In the genomic region with DNA sequence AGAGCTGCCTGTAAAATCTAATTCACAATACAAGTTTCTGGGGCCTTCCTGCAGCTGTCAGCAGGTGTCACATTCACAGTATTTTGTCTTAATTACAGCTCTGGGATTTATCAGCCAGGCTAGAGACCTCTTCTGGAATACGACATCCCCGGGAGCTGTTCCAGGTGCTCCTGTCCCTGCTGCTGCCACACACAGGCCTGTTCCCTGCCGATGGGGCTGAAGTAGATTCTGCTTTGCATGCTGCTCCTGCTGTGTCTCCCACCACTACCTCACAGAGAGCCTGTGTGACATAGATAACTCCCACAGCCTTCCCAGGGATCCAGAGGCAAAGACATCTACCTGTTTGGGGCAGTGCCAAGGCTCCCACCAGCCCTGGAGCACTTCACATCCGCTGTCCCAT, we compare ENCODE assay signal across 21 cellular contexts. TPM values are rescaled to one million over a fixed set of nuclear protein-coding genes. Genes with fewer than 3 reads are reported as not detected.
A peak's percentile ranks its signal among the peaks of the same experiment; 100 is the strongest.
DNase-seq lines count a peak whose midpoint lies in the region; ATAC-seq, FAIRE-seq and TF ChIP-seq lines count a peak whose summit lies in the region.
"Had no signal": no experiment of that assay in that cellular context is flagged by ENCODE, and none has a peak within 500 bp of the region (broad histone marks: within the 10 kb centered on the region; RNA-seq: fewer than 3 reads in every experiment).

No MANE protein-coding gene starts in this region.

- no peak for TF ChIP-seq RAD21 in H1 (IDR thresholded peaks at IDR 0.05 in 1 of 2, conservative IDR thresholded peaks at IDR 0.05 in 1 of 2; ENCODE audit: low read depth in 2 of 2, low read length in 2 of 2)

- H3K4me3 Mint-ChIP-seq in stimulated activated naive CD8-positive, alpha-beta T cell treated with anti-CD3 and anti-CD28 coated beads, Interleukin-15, amount 100 ng/mL, for 72 hours: peak overlapping the region in 1 of 2 donors; percentile 11
- H3K4me3 Mint-ChIP-seq in CD8-positive, alpha-beta T cell: no peak overlapping the region
- H3K4me3 Mint-ChIP-seq: activated CD4-positive, alpha-beta T cell treated with anti-CD3 and anti-CD28 coated beads, Interleukin-2, amount 10 ng/mL, durations not matched to agents 7 days and 5 days; brain; naive B cell had no signal

- FAIRE-seq in H1 (lab: Jason Lieb, UNC): no peak
- FAIRE-seq: small intestine had no signal

- H4K91ac ChIP-seq in H1 (replicated peaks; ENCODE audit: insufficient read length, low read length): no peak overlapping the region

- no peaks in the 10 kb centered on the region for H3K36me3 ChIP-seq in H1 (ENCODE audit: control insufficient read depth in 2 of 4, insufficient read depth in 4 of 4, low read length in 3 of 4)
- no peaks in the 10 kb centered on the region for H3K36me3 ChIP-seq in CD8-positive, alpha-beta T cell (ENCODE audit: insufficient read depth, low read length)
- H3K36me3 ChIP-seq: gastroesophageal sphincter had no signal

- H3K9ac ChIP-seq in H1 (replicated peaks in 1 of 4; ENCODE audit: extremely low read depth in 1 of 4, low read depth in 3 of 4, low read length in 3 of 4): no peak overlapping the region

- H2AK5ac ChIP-seq in H1 (ENCODE audit: low read depth, low read length): no peak overlapping the region

- peak overlapping the region; percentile 71 to 77 for H3K27ac Mint-ChIP-seq in stimulated activated naive CD8-positive, alpha-beta T cell treated with anti-CD3 and anti-CD28 coated beads, Interleukin-15, amount 100 ng/mL, for 72 hours
- no peak overlapping the region for H3K27ac Mint-ChIP-seq in CD8-positive, alpha-beta T cell
- H3K27ac Mint-ChIP-seq: naive B cell had no signal

- H2BK120ac ChIP-seq in H1 (replicated peaks; ENCODE audit: low read depth, low read length): no peak overlapping the region

- no peak overlapping the region for H3K56ac ChIP-seq in H1 (replicated peaks; ENCODE audit: insufficient read length, low read depth, low read length)

- H3K27me3 Mint-ChIP-seq in stimulated activated naive CD8-positive, alpha-beta T cell treated with anti-CD3 and anti-CD28 coated beads, Interleukin-15, amount 100 ng/mL, for 72 hours: no peaks in the 10 kb centered on the region
- H3K27me3 Mint-ChIP-seq in CD8-positive, alpha-beta T cell (ENCODE audit: low read depth): no peaks in the 10 kb centered on the region
- H3K27me3 Mint-ChIP-seq: activated CD4-positive, alpha-beta T cell treated with anti-CD3 and anti-CD28 coated beads, Interleukin-2, amount 10 ng/mL, durations not matched to agents 7 days and 5 days; activated naive CD4-positive, alpha-beta T cell treated with anti-CD3 and anti-CD28 coated beads, Interleukin-2, amount 50 U/mL, for 24 hours; naive B cell had no signal

- CTCF ChIA-PET in H1 (lab: Charles Lee; ENCODE audit: partially characterized antibody): interaction anchor here (0.6 to 2.0 kb wide), 4 partner anchors 26 to 630 kb away, joined by 3 to 5 read pairs (median 4); no protein-coding TSS in a partner anchor
- CTCF ChIA-PET in CD8-positive, alpha-beta T cell (lab: Charles Lee): interaction anchor here (1.0 kb wide), 1 partner anchor 88 kb away, joined by 3 read pairs; no protein-coding TSS in a partner anchor

- POLR2A ChIA-PET in H1 (lab: Charles Lee; ENCODE audit: partially characterized antibody): no interaction called here
- POLR2A ChIA-PET in CD8-positive, alpha-beta T cell (lab: Charles Lee): no interaction called here

- TF ChIP-seq POLR2A in H1 (IDR thresholded peaks at IDR 0.05; ENCODE audit: control extremely low read depth in 1 of 2, low read depth in 2 of 2, low read length in 2 of 2): no peak

- WGBS in H1 (ENCODE audit: extremely low coverage in 1 of 2, insufficient coverage in 1 of 2, insufficient read length in 1 of 2, insufficient replicate concordance in 2 of 2, low coverage in 1 of 2, low lambda C conversion rate in 2 of 2, missing lambda C conversion rate in 1 of 2), 2 experiments: 86% methylated on average over 4 of the region's 4 CpGs; no CpG with 5 or more reads in 1 of the 2 experiments

- no peak for TF ChIP-seq CTCF in H1 (IDR thresholded peaks at IDR 0.05; ENCODE audit: control extremely low read depth in 1 of 3, insufficient read depth in 1 of 3, low read depth in 1 of 3, low read length in 3 of 3)
- no peak for TF ChIP-seq CTCF in CD8-positive, alpha-beta T cell (IDR thresholded peaks at IDR 0.05)

- H3K4me3 ChIP-seq in H1 (ENCODE audit: extremely low read depth in 1 of 4, insufficient read depth in 2 of 4, low read depth in 3 of 4, low read length in 4 of 4): no peak overlapping the region
- H3K4me3 ChIP-seq in CD8-positive, alpha-beta T cell (ENCODE audit: low read depth, low read length): no peak overlapping the region
- H3K4me3 ChIP-seq: gastroesophageal sphincter, lung, testis had no signal

- no peak overlapping the region for H4K5ac ChIP-seq in H1 (ENCODE audit: insufficient read length, low read depth, low read length)

- H2BK15ac ChIP-seq in H1 (ENCODE audit: low read length): no peak overlapping the region

- H3K27me3 ChIP-seq in H1 (replicated peaks in 1 of 4; ENCODE audit: control insufficient read depth in 3 of 4, extremely low read depth in 1 of 4, insufficient read depth in 3 of 4, low read length in 3 of 4): no peaks in the 10 kb centered on the region; a peak in 1 of 7 replicates
- H3K27me3 ChIP-seq in CD8-positive, alpha-beta T cell (ENCODE audit: insufficient read depth, low read length): no peaks in the 10 kb centered on the region
- H3K27me3 ChIP-seq: gastroesophageal sphincter, testis had no signal

- H3K36me3 Mint-ChIP-seq in CD8-positive, alpha-beta T cell: no peaks in the 10 kb centered on the region
- H3K36me3 Mint-ChIP-seq: activated naive CD4-positive, alpha-beta T cell treated with anti-CD3 and anti-CD28 coated beads, Interleukin-2, amount 50 U/mL, for 24 hours; naive B cell had no signal

- TF ChIP-seq EP300 in H1 (IDR thresholded peaks at IDR 0.05; ENCODE audit: borderline replicate concordance in 1 of 2, low read depth in 2 of 2, low read length in 2 of 2): no peak

- H2AFZ ChIP-seq in H1 (ENCODE audit: low read length): no peak overlapping the region

- H3K9me3 ChIP-seq in H1 (ENCODE audit: insufficient read depth in 2 of 2, low read depth in 1 of 2, low read length in 1 of 2): no peaks in the 10 kb centered on the region
- H3K9me3 ChIP-seq in CD8-positive, alpha-beta T cell (ENCODE audit: low read length): no peaks in the 10 kb centered on the region
- H3K9me3 ChIP-seq: Caco-2, gastroesophageal sphincter, testis had no signal

- no peak overlapping the region for H3K27ac ChIP-seq in H1 (ENCODE audit: low read depth, low read length)
- no peak overlapping the region for H3K27ac ChIP-seq in CD8-positive, alpha-beta T cell (ENCODE audit: low read depth, low read length)
- H3K27ac ChIP-seq: gastroesophageal sphincter, testis had no signal

- H3K9me3 Mint-ChIP-seq in stimulated activated naive CD8-positive, alpha-beta T cell treated with anti-CD3 and anti-CD28 coated beads, Interleukin-15, amount 100 ng/mL, for 72 hours: no peaks in the 10 kb centered on the region
- H3K9me3 Mint-ChIP-seq in CD8-positive, alpha-beta T cell: no peaks in the 10 kb centered on the region
- H3K9me3 Mint-ChIP-seq: activated CD4-positive, alpha-beta T cell treated with anti-CD3 and anti-CD28 coated beads, Interleukin-2, amount 10 ng/mL, durations not matched to agents 7 days and 5 days; activated naive CD4-positive, alpha-beta T cell treated with anti-CD3 and anti-CD28 coated beads, Interleukin-2, amount 50 U/mL, for 24 hours; naive B cell had no signal

- no peak overlapping the region for H3K4me2 ChIP-seq in H1 (ENCODE audit: insufficient read depth in 1 of 2, low read depth in 2 of 2, low read length in 2 of 2)

- H2BK20ac ChIP-seq in H1 (ENCODE audit: low read length): no peak overlapping the region

- H3K4ac ChIP-seq in H1 (replicated peaks; ENCODE audit: insufficient read length, low read depth, low read length): no peak overlapping the region

- no peaks in the 10 kb centered on the region for H3K79me1 ChIP-seq in H1 (ENCODE audit: low read depth, low read length)

- H2BK5ac ChIP-seq in H1 (ENCODE audit: low read depth, low read length): no peak overlapping the region

- H3K18ac ChIP-seq in H1 (ENCODE audit: extremely low read depth, low read length): no peak overlapping the region

- no peak overlapping the region for H3K23ac ChIP-seq in H1 (ENCODE audit: insufficient read length)

- peaks cover 51% of the 10 kb centered on the region for H3K4me1 Mint-ChIP-seq in stimulated activated naive CD8-positive, alpha-beta T cell treated with anti-CD3 and anti-CD28 coated beads, Interleukin-15, amount 100 ng/mL, for 72 hours
- H3K4me1 Mint-ChIP-seq in CD8-positive, alpha-beta T cell (ENCODE audit: low read depth): peaks cover 11% of the 10 kb centered on the region
- H3K4me1 Mint-ChIP-seq: naive B cell had no signal

- no peaks in the 10 kb centered on the region; the same call in 1 of the 2 replicates for H3K23me2 ChIP-seq in H1 (ENCODE audit: low read depth, low read length)

- H4K8ac ChIP-seq in H1 (ENCODE audit: extremely low read depth, insufficient read depth, low read length): 0 out of 2 replicates have a peak overlapping the region, but pooled peaks have one; percentile 12

- H3K4me1 ChIP-seq in H1 (replicated peaks in 1 of 4; ENCODE audit: control insufficient read depth in 3 of 4, insufficient read depth in 4 of 4, low read length in 3 of 4): peaks cover 0 to 6% (median 3%) of the 10 kb centered on the region in 4 experiments; a peak in 5 of 7 replicates
- H3K4me1 ChIP-seq in CD8-positive, alpha-beta T cell (ENCODE audit: insufficient read depth, low read length): no peaks in the 10 kb centered on the region
- H3K4me1 ChIP-seq: Caco-2 had no signal

- no peak for ATAC-seq in stimulated activated naive CD8-positive, alpha-beta T cell treated with anti-CD3 and anti-CD28 coated beads, Interleukin-15, amount 100 ng/mL, for 72 hours
- ATAC-seq in stimulated activated naive CD8-positive, alpha-beta T cell treated with anti-CD3 and anti-CD28 coated beads, Interleukin-15, Interleukin-2, amounts not matched to agents 100 U/mL and 50 U/mL, for 24 hours: no peak
- ATAC-seq in CD8-positive, alpha-beta T cell: no peak
- ATAC-seq: gastroesophageal sphincter had no signal

- no peak for DNase-seq in stimulated activated naive CD8-positive, alpha-beta T cell treated with anti-CD3 and anti-CD28 coated beads, Interleukin-15, amount 100 ng/mL, for 72 hours
- DNase-seq in stimulated activated naive CD8-positive, alpha-beta T cell treated with anti-CD3 and anti-CD28 coated beads, Interleukin-15, Interleukin-2, amounts not matched to agents 100 U/mL and 50 U/mL, for 24 hours: no peak
- DNase-seq in NCI-H2171 (lab: John Stamatoyannopoulos, UW) (peak; percentile 36), H1 (ENCODE audit: low read depth in 1 of 2, low spot score in 2 of 2) (no peak), epidermal melanocyte (ENCODE audit: insufficient read length, low spot score) (no peak), SKM-1 (lab: John Stamatoyannopoulos, UW; ENCODE audit: unreplicated experiment) (no peak), kidney glomerular epithelial cell (lab: John Stamatoyannopoulos, UW) (no peak)
- no peak for DNase-seq in CD8-positive, alpha-beta T cell
- DNase-seq: activated CD4-positive, alpha-beta T cell treated with anti-CD3 and anti-CD28 coated beads, Interleukin-2, amount 10 ng/mL, durations not matched to agents 7 days and 5 days; activated T-cell treated with anti-CD3 and anti-CD28 coated beads for 4 hours; Caco-2; naive B cell; small intestine; stimulated activated CD4-positive, alpha-beta T cell treated with anti-CD3 and anti-CD28 coated beads, Interleukin-4, amount 100 ng/mL, for 4 hours; stimulated activated CD8-positive, alpha-beta memory T cell treated with anti-CD3 and anti-CD28 coated beads, Interleukin-4, amount 100 ng/mL, for 48 hours; testis had no signal

- peaks cover 2 to 3% of the 10 kb centered on the region in 2 experiments for H4K20me1 ChIP-seq in H1 (replicated peaks in 1 of 2; ENCODE audit: control insufficient read depth in 1 of 2, insufficient read depth in 2 of 2, low read length in 2 of 2)

- H2BK12ac ChIP-seq in H1 (ENCODE audit: low read depth, low read length): no peak overlapping the region

- no peaks in the 10 kb centered on the region for H3K79me2 ChIP-seq in H1 (ENCODE audit: control insufficient read depth in 1 of 2, insufficient read depth in 2 of 2, low read length in 2 of 2)

- intact Hi-C loops in CD8-positive, alpha-beta T cell (cut with DNase I, micrococcal nuclease): no loop called here

- no peak overlapping the region for H3K14ac ChIP-seq in H1 (ENCODE audit: insufficient read length)

RNA-seq across cellular contexts. Expression of a gene that starts 20.4 kb away (rescaled TPM):
- 0.99 and 1.9 TPM in 2 replicates for total RNA-seq in H1 (2021; fragmentation: NEBNext Ultra II Directional; extraction: Animal tissue kit (Norgen Biotek cat#: 25700))
- polyA plus RNA-seq in H1 (2011; rRNA removed): 1.5 and 2.3 TPM in 2 replicates
- 2.4 TPM for polyA plus RNA-seq in H1 (2011; cell fraction: cytosol; rRNA removed)
- polyA plus RNA-seq in H1 (2011; cell fraction: nucleus; rRNA removed): 17.2 TPM
- 1.3 to 1.7 TPM (median 1.5 TPM) in 4 replicates for polyA plus RNA-seq in H1 (2012, experiment 1 of 2)
- polyA plus RNA-seq in H1 (2012, experiment 2 of 2): 0.22 TPM
- 1.1 TPM for polyA plus RNA-seq in H1 (2013, experiment 1 of 2)
- 1.1 TPM for polyA plus RNA-seq in H1 (2013, experiment 2 of 2)
- 0.95 and 2.6 TPM in 2 replicates for polyA minus RNA-seq in H1 (2011; rRNA and poly(A)+ RNA removed)
- polyA minus RNA-seq in H1 (2011; cell fraction: cytosol; rRNA and poly(A)+ RNA removed): 1.3 TPM
- 2.8 TPM for polyA minus RNA-seq in H1 (2011; cell fraction: nucleus; rRNA and poly(A)+ RNA removed)
- total RNA-seq in CD8-positive, alpha-beta T cell: 1 to 10 TPM; 3.3 to 3.9 TPM
- total RNA-seq: Caco-2, NCI-H460 had no signal
